Comparison of ENCODE assay signal across 12 cellular contexts in genomic region chr10:124249812-124250432, GRCh38.
A peak's percentile ranks its signal among the peaks of the same experiment; 100 is the strongest.
DNase-seq lines count a peak whose midpoint lies in the region; ATAC-seq, FAIRE-seq and TF ChIP-seq lines count a peak whose summit lies in the region.
"Had no signal": no experiment of that assay in that cellular context is flagged by ENCODE, and none has a peak within 500 bp of the region (broad histone marks: within the 10 kb centered on the region; RNA-seq: fewer than 3 reads in every experiment).

No MANE protein-coding gene starts in this region.

- TF ChIP-seq EP300 in K562 (IDR thresholded peaks at IDR 0.05; ENCODE audit: low read length), result no peak

- CTCF ChIA-PET in K562 (lab: Yijun Ruan, JAX; ENCODE audit: low intra/inter-chr PET ratio), result no interaction called here

- DNase-seq in DND-41 (no peak), HuH-7 (ENCODE audit: low spot score) (peak; percentile 28), K562 (ENCODE audit: extremely low read depth in 1 of 4, low spot score in 3 of 4) (peak in 3 of 4 experiments; percentile 15 to 20 (median 15)), mesenteric fat pad (ENCODE audit: low spot score) (peak; percentile 47), NCI-H2107 treated with DMSO at 0.1 percent for 48 hours (lab: John Stamatoyannopoulos, UW; ENCODE audit: unreplicated experiment) (no peak)
- DNase-seq: kidney glomerular epithelial cell; stimulated activated naive CD8-positive, alpha-beta T cell treated with anti-CD3 and anti-CD28 coated beads, Interleukin-15, Interleukin-2, amounts not matched to agents 100 U/mL and 50 U/mL, for 24 hours had no signal

- H3K4me2 ChIP-seq in DND-41 (ENCODE audit: insufficient read depth, low read length) (no peak overlapping the region), K562 (ENCODE audit: insufficient read depth, low read length) (no peak overlapping the region)

- H3K36me3 ChIP-seq in DND-41 (ENCODE audit: insufficient read depth, low read length) (no peaks in the 10 kb centered on the region), K562 (ENCODE audit: control insufficient read depth, insufficient read depth, low read length) (no peaks in the 10 kb centered on the region)
- H3K36me3 ChIP-seq: ascending aorta, neutrophil had no signal

- TF ChIP-seq POLR2A in K562 (conservative IDR thresholded peaks at IDR 0.05), result no peak

- H3K27ac ChIP-seq in DND-41 (ENCODE audit: low read length) (no peak overlapping the region), K562 (ENCODE audit: extremely low read depth, low read depth, low read length) (no peak overlapping the region)
- H3K27ac ChIP-seq: ascending aorta, neutrophil had no signal

- ATAC-seq in DND-41 (ENCODE audit: insufficient read depth, low read depth), result no peak
- peak; percentile 69 for ATAC-seq in K562
- ATAC-seq in HG02571 (IDR thresholded peaks at IDR 0.05; ENCODE audit: unreplicated experiment), result no peak
- ATAC-seq in HG02885 (IDR thresholded peaks at IDR 0.05; ENCODE audit: poor library complexity, unreplicated experiment), result no peak
- ATAC-seq in GM19324 (IDR thresholded peaks at IDR 0.05; ENCODE audit: low FRiP score, unreplicated experiment), result no peak
- ATAC-seq: stimulated activated naive CD8-positive, alpha-beta T cell treated with anti-CD3 and anti-CD28 coated beads, Interleukin-15, Interleukin-2, amounts not matched to agents 100 U/mL and 50 U/mL, for 24 hours had no signal

- H4K20me1 ChIP-seq in DND-41 (ENCODE audit: insufficient read depth, low read length) (no peaks in the 10 kb centered on the region), K562 (replicated peaks; ENCODE audit: control insufficient read depth, insufficient read depth, low read length) (no peaks in the 10 kb centered on the region)

- H3K79me2 ChIP-seq in DND-41 (ENCODE audit: insufficient read depth, low read length) (no peaks in the 10 kb centered on the region), K562 (ENCODE audit: control insufficient read depth, insufficient read depth, low read length) (no peaks in the 10 kb centered on the region)

- FAIRE-seq in K562 (lab: Jason Lieb, UNC), result no peak

- 2% methylated on average over 7 of the region's 8 CpGs for WGBS in K562 (ENCODE audit: insufficient coverage, low coverage, missing lambda C conversion rate)

- H3K9me1 ChIP-seq in K562 (ENCODE audit: control insufficient read depth, insufficient read depth, low read length), result no peaks in the 10 kb centered on the region

- intact Hi-C loops in K562 (cut with micrococcal nuclease), result loop anchor here (10.0 kb wide), 1 partner anchor 135 kb away; no protein-coding TSS in a partner anchor

- no peak for TF ChIP-seq RAD21 in K562 (CRISPR knock-in tag; conservative IDR thresholded peaks at IDR 0.05 in 1 of 2, IDR thresholded peaks at IDR 0.05 in 1 of 2)

- no peak overlapping the region for H3K9ac ChIP-seq in DND-41 (ENCODE audit: low read depth, low read length)
- no peak overlapping the region for H3K9ac ChIP-seq in K562 (ENCODE audit: insufficient read depth in 1 of 2, low read depth in 2 of 2, low read length in 2 of 2)

- H3K4me3 ChIP-seq in DND-41 (ENCODE audit: low read depth in 1 of 2, low read length in 2 of 2) (no peak overlapping the region), K562 (no peak overlapping the region)
- H3K4me3 ChIP-seq: ascending aorta had no signal

- H2AFZ ChIP-seq in DND-41 (ENCODE audit: low read depth, low read length), result no peak overlapping the region
- H2AFZ ChIP-seq in K562 (ENCODE audit: low read depth, low read length), result no peak overlapping the region

- in situ Hi-C loops in K562 (cut with MboI), result loop anchor here (25.0 kb wide), 1 partner anchor 787 kb away; no protein-coding TSS in a partner anchor

- no peaks in the 10 kb centered on the region for H3K27me3 ChIP-seq in DND-41 (ENCODE audit: insufficient read depth, low read length, poor library complexity)
- peaks cover 0 to 5% of the 10 kb centered on the region in 2 experiments; a peak in 1 of 5 replicates for H3K27me3 ChIP-seq in K562 (ENCODE audit: control insufficient read depth in 2 of 2, insufficient read depth in 2 of 2, low read length in 2 of 2)
- H3K27me3 ChIP-seq: ascending aorta, neutrophil had no signal

- H3K9me3 ChIP-seq in DND-41 (ENCODE audit: insufficient read depth, low read length, severe bottlenecking), result no peaks in the 10 kb centered on the region
- H3K9me3 ChIP-seq in K562 (replicated peaks; ENCODE audit: control insufficient read depth, insufficient read depth, low read depth, low read length), result no peaks in the 10 kb centered on the region
- H3K9me3 ChIP-seq: ascending aorta, neutrophil had no signal

- no peaks in the 10 kb centered on the region for H3K4me1 ChIP-seq in DND-41 (ENCODE audit: insufficient read depth, low read length)
- no peaks in the 10 kb centered on the region for H3K4me1 ChIP-seq in K562 (replicated peaks in 1 of 2; ENCODE audit: control insufficient read depth in 2 of 2, insufficient read depth in 2 of 2, low read length in 2 of 2)

- no TSS peak for BruUV-seq in K562 (replicated peaks; lab: Mats Ljungman, UMichigan)

- TF ChIP-seq CTCF in DND-41 (IDR thresholded peaks at IDR 0.05; ENCODE audit: borderline replicate concordance, extremely low read depth, low read length, poor library complexity, severe bottlenecking), result peak; percentile 45
- TF ChIP-seq CTCF in K562 (IDR thresholded peaks at IDR 0.05 in 2 of 3, conservative IDR thresholded peaks at IDR 0.05 in 1 of 3; ENCODE audit: insufficient read depth in 2 of 3, low read depth in 1 of 3, low read length in 3 of 3), result peak; percentile 14 to 43 (median 36); a peak in 4 of 6 replicates

- POLR2A ChIA-PET in K562 (lab: Yijun Ruan, JAX), result no interaction called here

TF ChIP-seq in K562, 482 proteins besides CTCF, POLR2A, EP300 and RAD21 (continues in another document):
- TF ChIP-seq FOS (IDR thresholded peaks at IDR 0.05; ENCODE audit: extremely low read depth, insufficient read length), result no peak
- no peak for TF ChIP-seq ZNF655 (CRISPR knock-in tag; IDR thresholded peaks at IDR 0.05)
- no peak for TF ChIP-seq HIVEP1 (CRISPR knock-in tag; IDR thresholded peaks at IDR 0.05)
- TF ChIP-seq ZZZ3 (IDR thresholded peaks at IDR 0.05), result no peak
- no peak for TF ChIP-seq POLR2B (IDR thresholded peaks at IDR 0.05; ENCODE audit: low read depth, partially characterized antibody)
- no peak for TF ChIP-seq CBFA2T3 (IDR thresholded peaks at IDR 0.05)
- TF ChIP-seq, protein P1, sequence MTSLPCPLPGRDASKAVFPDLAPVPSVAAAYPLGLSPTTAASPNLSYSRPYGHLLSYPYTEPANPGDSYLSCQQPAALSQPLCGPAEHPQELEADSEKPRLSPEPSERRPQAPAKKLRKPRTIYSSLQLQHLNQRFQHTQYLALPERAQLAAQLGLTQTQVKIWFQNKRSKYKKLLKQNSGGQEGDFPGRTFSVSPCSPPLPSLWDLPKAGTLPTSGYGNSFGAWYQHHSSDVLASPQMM (CRISPR knock-in tag; IDR thresholded peaks at IDR 0.05), result no peak
- TF ChIP-seq ZKSCAN8 (CRISPR knock-in tag; IDR thresholded peaks at IDR 0.05), result no peak
- TF ChIP-seq PURB (CRISPR knock-in tag; IDR thresholded peaks at IDR 0.05; ENCODE audit: low read depth), result no peak
- TF ChIP-seq, protein P2, sequence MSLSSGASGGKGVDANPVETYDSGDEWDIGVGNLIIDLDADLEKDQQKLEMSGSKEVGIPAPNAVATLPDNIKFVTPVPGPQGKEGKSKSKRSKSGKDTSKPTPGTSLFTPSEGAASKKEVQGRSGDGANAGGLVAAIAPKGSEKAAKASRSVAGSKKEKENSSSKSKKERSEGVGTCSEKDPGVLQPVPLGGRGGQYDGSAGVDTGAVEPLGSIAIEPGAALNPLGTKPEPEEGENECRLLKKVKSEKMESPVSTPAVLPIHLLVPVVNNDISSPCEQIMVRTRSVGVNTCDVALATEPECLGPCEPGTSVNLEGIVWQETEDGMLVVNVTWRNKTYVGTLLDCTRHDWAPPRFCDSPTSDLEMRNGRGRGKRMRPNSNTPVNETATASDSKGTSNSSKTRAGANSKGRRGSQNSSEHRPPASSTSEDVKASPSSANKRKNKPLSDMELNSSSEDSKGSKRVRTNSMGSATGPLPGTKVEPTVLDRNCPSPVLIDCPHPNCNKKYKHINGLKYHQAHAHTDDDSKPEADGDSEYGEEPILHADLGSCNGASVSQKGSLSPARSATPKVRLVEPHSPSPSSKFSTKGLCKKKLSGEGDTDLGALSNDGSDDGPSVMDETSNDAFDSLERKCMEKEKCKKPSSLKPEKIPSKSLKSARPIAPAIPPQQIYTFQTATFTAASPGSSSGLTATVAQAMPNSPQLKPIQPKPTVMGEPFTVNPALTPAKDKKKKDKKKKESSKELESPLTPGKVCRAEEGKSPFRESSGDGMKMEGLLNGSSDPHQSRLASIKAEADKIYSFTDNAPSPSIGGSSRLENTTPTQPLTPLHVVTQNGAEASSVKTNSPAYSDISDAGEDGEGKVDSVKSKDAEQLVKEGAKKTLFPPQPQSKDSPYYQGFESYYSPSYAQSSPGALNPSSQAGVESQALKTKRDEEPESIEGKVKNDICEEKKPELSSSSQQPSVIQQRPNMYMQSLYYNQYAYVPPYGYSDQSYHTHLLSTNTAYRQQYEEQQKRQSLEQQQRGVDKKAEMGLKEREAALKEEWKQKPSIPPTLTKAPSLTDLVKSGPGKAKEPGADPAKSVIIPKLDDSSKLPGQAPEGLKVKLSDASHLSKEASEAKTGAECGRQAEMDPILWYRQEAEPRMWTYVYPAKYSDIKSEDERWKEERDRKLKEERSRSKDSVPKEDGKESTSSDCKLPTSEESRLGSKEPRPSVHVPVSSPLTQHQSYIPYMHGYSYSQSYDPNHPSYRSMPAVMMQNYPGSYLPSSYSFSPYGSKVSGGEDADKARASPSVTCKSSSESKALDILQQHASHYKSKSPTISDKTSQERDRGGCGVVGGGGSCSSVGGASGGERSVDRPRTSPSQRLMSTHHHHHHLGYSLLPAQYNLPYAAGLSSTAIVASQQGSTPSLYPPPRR (CRISPR knock-in tag; IDR thresholded peaks at IDR 0.05; ENCODE audit: borderline replicate concordance), result no peak

Comparison
In these comparisons a context has a peak if more than half of its experiments do, and no peak if none do; other contexts are left out.
1. DNase-seq: peak in HuH-7 (single experiment), K562 (3 of 4) and mesenteric fat pad (single experiment); none in DND-41 (single experiment) and NCI-H2107 treated with DMSO at 0.1 percent for 48 hours (single experiment).